Comparison of ENCODE assay signal across 8 cellular contexts in genomic region chr3:111859974-111860859, GRCh38. TPM values are rescaled to one million over a fixed set of nuclear protein-coding genes. Genes with fewer than 3 reads are reported as not detected.
DNase-seq lines count a peak whose midpoint lies in the region; ATAC-seq and TF ChIP-seq lines count a peak whose summit lies in the region.

No MANE protein-coding gene starts in this region.

- peak overlapping the region; percentile 91 to 93 for H3K4me3 Mint-ChIP-seq in activated T-cell treated with anti-CD3 and anti-CD28 coated beads, Interleukin-2, amount 50 U/mL, for 72 hours
- peak overlapping the region; percentile 83 to 96 (median 91) for H3K4me3 Mint-ChIP-seq in naive thymus-derived CD4-positive, alpha-beta T cell
- peak overlapping the region; percentile 97 to 98 for H3K4me3 Mint-ChIP-seq in stimulated activated naive CD8-positive, alpha-beta T cell treated with anti-CD3 and anti-CD28 coated beads, Interleukin-15, amount 100 ng/mL, for 72 hours

- H3K27ac Mint-ChIP-seq in activated T-cell treated with anti-CD3 and anti-CD28 coated beads, Interleukin-2, amount 50 U/mL, for 72 hours: peak overlapping the region; percentile 25
- peak overlapping the region in 3 of 9 donors; percentile 38 to 60 (median 56) for H3K27ac Mint-ChIP-seq in naive thymus-derived CD4-positive, alpha-beta T cell
- peak overlapping the region; percentile 43 to 68 for H3K27ac Mint-ChIP-seq in stimulated activated naive CD8-positive, alpha-beta T cell treated with anti-CD3 and anti-CD28 coated beads, Interleukin-15, amount 100 ng/mL, for 72 hours

- no peaks in the 10 kb centered on the region for H3K27me3 ChIP-seq in fibroblast of lung (ENCODE audit: control insufficient read depth, insufficient read depth, low read length)
- H3K27me3 ChIP-seq in naive thymus-derived CD4-positive, alpha-beta T cell (ENCODE audit: control insufficient read depth in 2 of 2, insufficient read depth in 2 of 2, low read length in 2 of 2): peaks cover 0 to 6% of the 10 kb centered on the region in 2 donors

- peak overlapping the region; percentile 94 for H3K9ac ChIP-seq in fibroblast of lung (ENCODE audit: insufficient read depth, low read length)

- ATAC-seq in GM21423 (IDR thresholded peaks at IDR 0.05; ENCODE audit: unreplicated experiment): peak; percentile 89
- ATAC-seq in activated T-cell treated with anti-CD3 and anti-CD28 coated beads, Interleukin-2, amount 50 U/mL, for 72 hours (replicated peaks in 1 of 2): peak; percentile 60 to 61
- peak; percentile 68 for ATAC-seq in naive thymus-derived CD4-positive, alpha-beta T cell
- ATAC-seq in stimulated activated naive CD8-positive, alpha-beta T cell treated with anti-CD3 and anti-CD28 coated beads, Interleukin-15, amount 100 ng/mL, for 72 hours: peak; percentile 79

- no peaks in the 10 kb centered on the region for H3K36me3 Mint-ChIP-seq in activated T-cell treated with anti-CD3 and anti-CD28 coated beads, Interleukin-2, amount 50 U/mL, for 72 hours (ENCODE audit: insufficient read depth in 2 of 2)
- no peaks in the 10 kb centered on the region for H3K36me3 Mint-ChIP-seq in naive thymus-derived CD4-positive, alpha-beta T cell

- H4K20me1 ChIP-seq in fibroblast of lung (ENCODE audit: control insufficient read depth, extremely low read depth, insufficient read depth, low read length): no peaks in the 10 kb centered on the region

- peak overlapping the region; percentile 70 to 96 (median 86) for H3K4me3 ChIP-seq in fibroblast of lung (replicated peaks in 1 of 4; ENCODE audit: control extremely low read depth in 1 of 4, insufficient read depth in 1 of 4, low read depth in 3 of 4, low read length in 4 of 4)
- H3K4me3 ChIP-seq in naive thymus-derived CD4-positive, alpha-beta T cell (ENCODE audit: low read length): peak overlapping the region; percentile 60

- H2AFZ ChIP-seq in fibroblast of lung (ENCODE audit: low read length): peak overlapping the region; percentile 61

- H3K27ac ChIP-seq in fibroblast of lung (ENCODE audit: insufficient read depth, low read length): peak overlapping the region; percentile 94
- H3K27ac ChIP-seq in naive thymus-derived CD4-positive, alpha-beta T cell (ENCODE audit: low read depth, low read length): no peak overlapping the region

- DNase-seq in DMS 273 treated with DMSO at 0.1 percent for 48 hours (lab: John Stamatoyannopoulos, UW) (peak; percentile 79), HT-29 (ENCODE audit: low spot score) (peak; percentile 94), OCI-M1 (lab: John Stamatoyannopoulos, UW) (peak; percentile 52), fibroblast of lung (ENCODE audit: low read depth in 2 of 2) (peak; percentile 88 to 92)
- peak; percentile 48 to 58 for DNase-seq in activated T-cell treated with anti-CD3 and anti-CD28 coated beads, Interleukin-2, amount 50 U/mL, for 72 hours
- DNase-seq in naive thymus-derived CD4-positive, alpha-beta T cell: peak; percentile 8 to 46 (median 23)
- peak; percentile 64 to 69 for DNase-seq in stimulated activated naive CD8-positive, alpha-beta T cell treated with anti-CD3 and anti-CD28 coated beads, Interleukin-15, amount 100 ng/mL, for 72 hours

- TF ChIP-seq CTCF in fibroblast of lung (conservative IDR thresholded peaks at IDR 0.05 in 1 of 2, IDR thresholded peaks at IDR 0.05 in 1 of 2; ENCODE audit: low read depth in 1 of 2, low read length in 2 of 2): peak; percentile 58 to 74

- POLR2A ChIA-PET in naive thymus-derived CD4-positive, alpha-beta T cell (lab: Charles Lee): no interaction called here

- H3K9me3 ChIP-seq in fibroblast of lung (ENCODE audit: control insufficient read depth, insufficient read depth, low read depth, low read length): no peaks in the 10 kb centered on the region
- H3K9me3 ChIP-seq in naive thymus-derived CD4-positive, alpha-beta T cell (ENCODE audit: control insufficient read depth in 2 of 3, low read length in 3 of 3): no peaks in the 10 kb centered on the region

- peaks cover 27% of the 10 kb centered on the region for H3K79me2 ChIP-seq in fibroblast of lung (ENCODE audit: control insufficient read depth, insufficient read depth, low read length)

- no peaks in the 10 kb centered on the region for H3K36me3 ChIP-seq in fibroblast of lung (ENCODE audit: control insufficient read depth, insufficient read depth, low read length)
- H3K36me3 ChIP-seq in naive thymus-derived CD4-positive, alpha-beta T cell (ENCODE audit: control insufficient read depth in 2 of 3, insufficient read depth in 3 of 3, low read length in 3 of 3): no peaks in the 10 kb centered on the region

- intact Hi-C loops in naive thymus-derived CD4-positive, alpha-beta T cell (cut with micrococcal nuclease): loop anchor here (5.0 kb wide), 1 partner anchor 143 kb away; no protein-coding TSS in a partner anchor

- H3K9me3 Mint-ChIP-seq in activated T-cell treated with anti-CD3 and anti-CD28 coated beads, Interleukin-2, amount 50 U/mL, for 72 hours: no peaks in the 10 kb centered on the region
- H3K9me3 Mint-ChIP-seq in naive thymus-derived CD4-positive, alpha-beta T cell: peaks cover 0 to 2% (median 0%) of the 10 kb centered on the region in 11 donors
- no peaks in the 10 kb centered on the region for H3K9me3 Mint-ChIP-seq in stimulated activated naive CD8-positive, alpha-beta T cell treated with anti-CD3 and anti-CD28 coated beads, Interleukin-15, amount 100 ng/mL, for 72 hours

- H3K4me2 ChIP-seq in fibroblast of lung (ENCODE audit: extremely low read depth, insufficient read depth, low read length): peak overlapping the region; percentile 87

- peaks cover 10% of the 10 kb centered on the region for H3K4me1 Mint-ChIP-seq in activated T-cell treated with anti-CD3 and anti-CD28 coated beads, Interleukin-2, amount 50 U/mL, for 72 hours (ENCODE audit: low read depth)
- H3K4me1 Mint-ChIP-seq in naive thymus-derived CD4-positive, alpha-beta T cell: peaks cover 10 to 21% (median 13%) of the 10 kb centered on the region in 7 donors
- H3K4me1 Mint-ChIP-seq in stimulated activated naive CD8-positive, alpha-beta T cell treated with anti-CD3 and anti-CD28 coated beads, Interleukin-15, amount 100 ng/mL, for 72 hours: peaks cover 8% of the 10 kb centered on the region

- CTCF ChIA-PET in naive thymus-derived CD4-positive, alpha-beta T cell (lab: Charles Lee): no interaction called here

- H3K4me1 ChIP-seq in fibroblast of lung (ENCODE audit: control insufficient read depth, extremely low read depth, insufficient read depth, low read length): peaks cover 3% of the 10 kb centered on the region
- H3K4me1 ChIP-seq in naive thymus-derived CD4-positive, alpha-beta T cell (ENCODE audit: control insufficient read depth in 2 of 2, insufficient read depth in 2 of 2, low read length in 2 of 2): peaks cover 5 to 12% of the 10 kb centered on the region in 2 donors

- peaks cover 44% of the 10 kb centered on the region for H3K27me3 Mint-ChIP-seq in activated T-cell treated with anti-CD3 and anti-CD28 coated beads, Interleukin-2, amount 50 U/mL, for 72 hours (ENCODE audit: low read depth)
- peaks cover 36 to 82% (median 68%) of the 10 kb centered on the region in 5 donors for H3K27me3 Mint-ChIP-seq in naive thymus-derived CD4-positive, alpha-beta T cell
- H3K27me3 Mint-ChIP-seq in stimulated activated naive CD8-positive, alpha-beta T cell treated with anti-CD3 and anti-CD28 coated beads, Interleukin-15, amount 100 ng/mL, for 72 hours: peaks cover 65% of the 10 kb centered on the region

RNA-seq across cellular contexts. Expression of gene PHLDB2, which starts 1.2 kb away (rescaled TPM):
- total RNA-seq in HT-29 (2014; rRNA removed; shearing (Covaris generic)): 0.21 TPM in 1 of 2 replicates, not detected in the other
- total RNA-seq in activated T-cell treated with anti-CD3 and anti-CD28 coated beads, Interleukin-2, amount 50 U/mL, for 72 hours: 1 to 10 TPM; 1.1 to 2.5 TPM
- total RNA-seq in fibroblast of lung: 43.4 and 47.9 TPM in 2 replicates
- polyA plus RNA-seq in fibroblast of lung: 14.3 and 33.8 TPM in 2 replicates
- 12.3 and 30.8 TPM in 2 replicates for polyA plus RNA-seq in fibroblast of lung (2012)
- polyA minus RNA-seq in fibroblast of lung (ENCODE audit: low replicate concordance): 6.7 and 37.4 TPM in 2 replicates
- total RNA-seq in naive thymus-derived CD4-positive, alpha-beta T cell: 1 to 10 TPM in 3 of 5 experiments, under 1 TPM in 2; 0.38 to 6.8 (median 1.6) TPM
- polyA plus RNA-seq in naive thymus-derived CD4-positive, alpha-beta T cell: under 1 TPM; 0.15 to 0.45 TPM

Comparison
In these comparisons a context has a peak if more than half of its experiments do, and no peak if none do; other contexts are left out.
1. DNase-seq: peak in every context shown above with its lines; median percentile 94 in HT-29; 90 in fibroblast of lung; 79 in DMS 273 treated with DMSO at 0.1 percent for 48 hours; 66 in stimulated activated naive CD8-positive, alpha-beta T cell treated with anti-CD3 and anti-CD28 coated beads, Interleukin-15, amount 100 ng/mL, for 72 hours; 53 in activated T-cell treated with anti-CD3 and anti-CD28 coated beads, Interleukin-2, amount 50 U/mL, for 72 hours; 52 in OCI-M1; 23 in naive thymus-derived CD4-positive, alpha-beta T cell.